In genomic region chr9:107280543-107280942, GRCh38 we compare ENCODE assay signal across 12 cellular contexts. TPM values are rescaled to one million over a fixed set of nuclear protein-coding genes. Genes with fewer than 3 reads are reported as not detected.
DNase-seq lines count a peak whose midpoint lies in the region; ATAC-seq, FAIRE-seq and TF ChIP-seq lines count a peak whose summit lies in the region.
"Had no signal": no experiment of that assay in that cellular context is flagged by ENCODE, and none has a peak within 500 bp of the region (broad histone marks: within the 10 kb centered on the region; RNA-seq: fewer than 3 reads in every experiment).

No MANE protein-coding gene starts in this region.

- H3K4me1 Mint-ChIP-seq in activated T-helper 17 cell treated with anti-CD3 and anti-CD28 coated beads, Interleukin-2, amount 50 U/mL, for 72 hours: peaks cover 11% of the 10 kb centered on the region
- H3K4me1 Mint-ChIP-seq in immature natural killer cell: peaks cover 23 to 28% of the 10 kb centered on the region in 2 donors

- no peak for TF ChIP-seq POLR2A in HepG2 (IDR thresholded peaks at IDR 0.05; ENCODE audit: insufficient read depth in 1 of 2, low read depth in 2 of 2, low read length in 2 of 2)
- TF ChIP-seq POLR2A in upper lobe of left lung (IDR thresholded peaks at IDR 0.05): no peak

- no peak for DNase-seq in HepG2 (ENCODE audit: low spot score)
- DNase-seq in immature natural killer cell: no peak
- no peak for DNase-seq in upper lobe of left lung
- no peak for DNase-seq in A172 (ENCODE audit: low spot score)
- no peak for DNase-seq in NK-92 treated with Interleukin-12 subunit alpha and Interleukin-12 subunit beta, amount 100 ng/mL, for 24 hours (lab: John Stamatoyannopoulos, UW)
- no peak for DNase-seq in RKO (ENCODE audit: low spot score)
- DNase-seq: central memory CD4-positive, alpha-beta T cell; NCI-H1436 treated with DMSO at 0.1 percent for 48 hours had no signal

- H3K4me2 ChIP-seq in HepG2 (ENCODE audit: low read depth, low read length): no peak overlapping the region

- CTCF ChIA-PET in HepG2 (lab: Yijun Ruan, JAX; ENCODE audit: low intra/inter-chr PET ratio, low total read pairs): no interaction called here

- no peak for TF ChIP-seq CTCF in liver (IDR thresholded peaks at IDR 0.05; ENCODE audit: low read depth, low read length, missing input control)
- no peak for TF ChIP-seq CTCF in HepG2 (CRISPR knock-in tag; IDR thresholded peaks at IDR 0.05)
- TF ChIP-seq CTCF in upper lobe of left lung (IDR thresholded peaks at IDR 0.05): no peak

- no TSS peak for BruUV-seq in HepG2 (replicated peaks; lab: Mats Ljungman, UMichigan)

- POLR2A ChIA-PET in HepG2 (lab: Yijun Ruan, JAX): interaction anchor here (4.0 kb wide), 1 partner anchor 11 kb away, joined by 31 read pairs; no protein-coding TSS in a partner anchor

- TF ChIP-seq RAD21 in liver (IDR thresholded peaks at IDR 0.05) (no peak), HepG2 (CRISPR knock-in tag; IDR thresholded peaks at IDR 0.05) (no peak)

- H3K27me3 Mint-ChIP-seq in activated T-helper 17 cell treated with anti-CD3 and anti-CD28 coated beads, Interleukin-2, amount 50 U/mL, for 72 hours: peaks cover 6% of the 10 kb centered on the region
- H3K27me3 Mint-ChIP-seq in immature natural killer cell (ENCODE audit: low read depth in 3 of 3): peaks cover 11 to 22% (median 13%) of the 10 kb centered on the region in 3 donors

- peak overlapping the region; percentile 78 for H3K4me3 Mint-ChIP-seq in activated T-helper 17 cell treated with anti-CD3 and anti-CD28 coated beads, Interleukin-2, amount 50 U/mL, for 72 hours
- H3K4me3 Mint-ChIP-seq in immature natural killer cell: peak overlapping the region in 3 of 5 donors; percentile 2 to 46 (median 6)

- peak overlapping the region; percentile 10 for H3K27ac Mint-ChIP-seq in activated T-helper 17 cell treated with anti-CD3 and anti-CD28 coated beads, Interleukin-2, amount 50 U/mL, for 72 hours
- H3K27ac Mint-ChIP-seq in immature natural killer cell: no peak overlapping the region

- H3K9ac ChIP-seq in liver (ENCODE audit: low read depth in 1 of 2, low read length in 2 of 2): no peak overlapping the region
- no peak overlapping the region for H3K9ac ChIP-seq in HepG2 (ENCODE audit: insufficient read depth, low read depth, low read length)

- H2AFZ ChIP-seq in HepG2 (ENCODE audit: low read length): no peak overlapping the region

- no peaks in the 10 kb centered on the region for H3K9me3 ChIP-seq in liver (ENCODE audit: control insufficient read depth in 4 of 4, low read length in 3 of 4)
- no peaks in the 10 kb centered on the region for H3K9me3 ChIP-seq in HepG2 (ENCODE audit: low read length)
- H3K9me3 ChIP-seq in upper lobe of left lung: no peaks in the 10 kb centered on the region

- H3K27me3 ChIP-seq in liver (ENCODE audit: control insufficient read depth in 4 of 4, insufficient read depth in 4 of 4, low read length in 3 of 4) (no peaks in the 10 kb centered on the region), HepG2 (ENCODE audit: control insufficient read depth in 1 of 2, insufficient read depth in 2 of 2, low read length in 2 of 2) (no peaks in the 10 kb centered on the region; a peak in 1 of 5 replicates), upper lobe of left lung (no peaks in the 10 kb centered on the region)

- H3K36me3 Mint-ChIP-seq in activated T-helper 17 cell treated with anti-CD3 and anti-CD28 coated beads, Interleukin-2, amount 50 U/mL, for 72 hours (ENCODE audit: low read depth): peaks cover 25% of the 10 kb centered on the region
- H3K36me3 Mint-ChIP-seq in immature natural killer cell: no peaks in the 10 kb centered on the region

- H3K4me1 ChIP-seq in liver (ENCODE audit: control insufficient read depth in 4 of 4, insufficient read depth in 4 of 4, low read length in 3 of 4) (peaks cover 5 to 20% (median 14%) of the 10 kb centered on the region in 4 donors), HepG2 (ENCODE audit: insufficient read depth, low read length) (peaks cover 16% of the 10 kb centered on the region), upper lobe of left lung (peaks cover 10 to 19% (median 16%) of the 10 kb centered on the region in 4 donors)

- 93% methylated on average over 3 of the region's 3 CpGs for WGBS in liver
- WGBS in HepG2 (ENCODE audit: low lambda C conversion rate): 96% methylated on average over 3 of the region's 3 CpGs
- WGBS in upper lobe of left lung, 2 donors: 83 to 87% methylated on average over 3 of the region's 3 CpGs

- H4K20me1 ChIP-seq in HepG2 (ENCODE audit: insufficient read depth, low read length): peaks cover 15% of the 10 kb centered on the region

- in situ Hi-C loops in HepG2 (cut with HindIII; ENCODE audit: extremely low pct_ligation_motif_present, low pct_unique_long_range_greater_than_20kb): no loop called here

- intact Hi-C loops in HepG2 (cut with micrococcal nuclease; ENCODE audit: unreplicated experiment): no loop called here

- H3K27ac ChIP-seq in liver (ENCODE audit: low read depth in 1 of 2, low read length in 2 of 2) (peak overlapping the region; percentile 32 to 78), HepG2 (ENCODE audit: extremely low read length, insufficient read depth, low read length) (no peak overlapping the region), upper lobe of left lung (peak overlapping the region; percentile 18 to 100 (median 54))

- H3K79me2 ChIP-seq in HepG2 (ENCODE audit: insufficient read depth, low read length): peaks cover 31% of the 10 kb centered on the region

- ATAC-seq in HepG2: no peak
- ATAC-seq in activated T-helper 17 cell treated with anti-CD3 and anti-CD28 coated beads, Interleukin-2, amount 50 U/mL, for 72 hours (replicated peaks): peak; percentile 21
- ATAC-seq in upper lobe of left lung (ENCODE audit: low FRiP score in 2 of 2): no peak

- H3K36me3 ChIP-seq in liver (ENCODE audit: control insufficient read depth in 4 of 4, insufficient read depth in 3 of 4, low read depth in 1 of 4, low read length in 3 of 4) (no peaks in the 10 kb centered on the region), HepG2 (replicated peaks in 1 of 2; ENCODE audit: control insufficient read depth in 1 of 2, insufficient read depth in 2 of 2, low read length in 2 of 2) (no peaks in the 10 kb centered on the region), upper lobe of left lung (no peaks in the 10 kb centered on the region)

- TF ChIP-seq EP300 in HepG2 (IDR thresholded peaks at IDR 0.05; ENCODE audit: low read depth in 2 of 2, low read length in 2 of 2) (no peak), HepG2 (CRISPR knock-in tag; IDR thresholded peaks at IDR 0.05; ENCODE audit: borderline replicate concordance) (no peak), upper lobe of left lung (IDR thresholded peaks at IDR 0.05) (no peak)

- H3K4me3 ChIP-seq in liver (ENCODE audit: low read depth in 1 of 3, low read length in 3 of 3) (no peak overlapping the region), HepG2 (replicated peaks in 1 of 3; ENCODE audit: insufficient read depth in 1 of 3, low read depth in 2 of 3, low read length in 3 of 3) (no peak overlapping the region), upper lobe of left lung (no peak overlapping the region)

- H3K9me3 Mint-ChIP-seq in activated T-helper 17 cell treated with anti-CD3 and anti-CD28 coated beads, Interleukin-2, amount 50 U/mL, for 72 hours: no peaks in the 10 kb centered on the region
- H3K9me3 Mint-ChIP-seq in immature natural killer cell: no peaks in the 10 kb centered on the region

- FAIRE-seq in HepG2 (lab: Jason Lieb, UNC): no peak
- FAIRE-seq: islet of Langerhans, TTC549 had no signal

TF ChIP-seq in liver, 16 proteins besides CTCF, POLR2A, EP300 and RAD21 (continues in another document):
- TF ChIP-seq HNF4A (conservative IDR thresholded peaks at IDR 0.05) (no peak), NR2F2 (IDR thresholded peaks at IDR 0.05) (no peak), TAF1 (conservative IDR thresholded peaks at IDR 0.05) (no peak)

TF ChIP-seq in HepG2, 621 proteins besides CTCF, POLR2A, EP300 and RAD21 (continues in another document):
- TF ChIP-seq ZFP36 (IDR thresholded peaks at IDR 0.05; ENCODE audit: borderline replicate concordance, low read depth, low read length, partially characterized antibody) (no peak), HMGA1 (CRISPR knock-in tag; conservative IDR thresholded peaks at IDR 0.05) (no peak)

RNA-seq across cellular contexts. Expression of gene RAD23B, which starts 2.5 kb away (rescaled TPM):
- total RNA-seq in liver (100 to 1,000 TPM in 1 of 2 donors, 10 to 100 TPM in 1; 66.4 to 101 TPM), HepG2 (2016; rRNA removed; fragmentation: Illumina TruSeq; extraction: Trizol) (133 and 159 TPM in 2 replicates), upper lobe of left lung (100 to 1,000 TPM in 1 of 6 donors, 10 to 100 TPM in 5; 33.5 to 107 (median 73.1) TPM)
- polyA plus RNA-seq in liver (10 to 100 TPM; 13.6 to 56.8 TPM), HepG2 (2011; rRNA removed) (156 and 162 TPM in 2 replicates), immature natural killer cell (10 to 100 TPM; 16.9 to 31.7 (median 17.3) TPM)
- 59.7 and 60.0 TPM in 2 replicates for total RNA-seq in HepG2 (2016; cell fraction: cytosol; rRNA removed; fragmentation: Illumina TruSeq; extraction: Trizol; ENCODE audit: low read depth)
- total RNA-seq in HepG2 (2016; cell fraction: insoluble cytoplasmic fraction; rRNA removed; fragmentation: Illumina TruSeq; extraction: Trizol): 128 and 156 TPM in 2 replicates
- total RNA-seq in HepG2 (2016; cell fraction: membrane; rRNA removed; fragmentation: Illumina TruSeq; extraction: Trizol): 120 and 126 TPM in 2 replicates
- 62.9 and 65.9 TPM in 2 replicates for total RNA-seq in HepG2 (2016; cell fraction: nucleus; rRNA removed; fragmentation: Illumina TruSeq; extraction: Trizol)
- 93.8 and 114 TPM in 2 replicates for polyA plus RNA-seq in HepG2 (2011; cell fraction: cytosol; rRNA removed)
- 25.3 and 25.6 TPM in 2 replicates for polyA plus RNA-seq in HepG2 (2011; cell fraction: nucleus; rRNA removed)
- 90.7 and 110 TPM in 2 replicates for polyA plus RNA-seq in HepG2 (2012)
- polyA plus RNA-seq in HepG2 (2016; cell fraction: cytosol; fragmentation: Illumina TruSeq; extraction: Trizol; ENCODE audit: low read depth): 26.3 and 31.4 TPM in 2 replicates
- 185 and 198 TPM in 2 replicates for polyA plus RNA-seq in HepG2 (2016; cell fraction: insoluble cytoplasmic fraction; fragmentation: Illumina TruSeq; extraction: Trizol; ENCODE audit: low read depth)
- polyA plus RNA-seq in HepG2 (2016; cell fraction: membrane; fragmentation: Illumina TruSeq; extraction: Trizol; ENCODE audit: low read depth): 79.8 and 80.6 TPM in 2 replicates
- 67.0 and 71.9 TPM in 2 replicates for polyA plus RNA-seq in HepG2 (2016; cell fraction: nucleus; fragmentation: Illumina TruSeq; extraction: Trizol; ENCODE audit: insufficient read depth, low read depth)
- polyA minus RNA-seq in HepG2 (2011; rRNA and poly(A)+ RNA removed; ENCODE audit: low replicate concordance): 270 and 278 TPM in 2 replicates
- polyA minus RNA-seq in HepG2 (2011; cell fraction: cytosol; rRNA and poly(A)+ RNA removed): 139 and 149 TPM in 2 replicates
- 85.5 and 87.8 TPM in 2 replicates for polyA minus RNA-seq in HepG2 (2011; cell fraction: nucleus; rRNA and poly(A)+ RNA removed)
- 100 to 1,000 TPM in 1 of 2 donors, 10 to 100 TPM in 1; 67.7 to 113 TPM for total RNA-seq in activated T-helper 17 cell treated with anti-CD3 and anti-CD28 coated beads, Interleukin-2, amount 50 U/mL, for 72 hours
- 135 and 142 TPM in 2 replicates for total RNA-seq in A172 (2014; rRNA removed; shearing (Covaris generic))
